In genomic region chr1:56071351-56071750, GRCh38 we compare ENCODE assay signal across 24 cellular contexts.
DNase-seq lines count a peak whose midpoint lies in the region; ATAC-seq, FAIRE-seq and TF ChIP-seq lines count a peak whose summit lies in the region.
"Had no signal": no experiment of that assay in that cellular context is flagged by ENCODE, and none has a peak within 500 bp of the region (broad histone marks: within the 10 kb centered on the region; RNA-seq: fewer than 3 reads in every experiment).

No MANE protein-coding gene starts in this region.

- intact Hi-C loops in ascending aorta (cut with DNase I) = loop anchor here (5.0 to 10.0 kb wide), 5 partner anchors 186 to 644 kb away; no protein-coding TSS in a partner anchor

- H3K27ac ChIP-seq in ascending aorta = peak overlapping the region; percentile 81 to 90
- H3K27ac ChIP-seq: BLaER1 had no signal

- FAIRE-seq in endometrium (lab: Jason Lieb, UNC) = peak; percentile 29
- FAIRE-seq: A204.1, GM12891 had no signal

- no peak overlapping the region for H3K4me3 ChIP-seq in ascending aorta
- H3K4me3 ChIP-seq in H7 (ENCODE audit: insufficient read depth, low read depth, low read length) = no peak overlapping the region
- H3K4me3 ChIP-seq: BLaER1 had no signal

- H3K9me3 ChIP-seq in ascending aorta = no peaks in the 10 kb centered on the region
- H3K9me3 ChIP-seq: BE2C, BLaER1 had no signal

- ATAC-seq in GM18868 (IDR thresholded peaks at IDR 0.05; ENCODE audit: unreplicated experiment) (peak; percentile 61), HG03280 (IDR thresholded peaks at IDR 0.05; ENCODE audit: unreplicated experiment) (no peak)

- no peaks in the 10 kb centered on the region for H3K27me3 ChIP-seq in ascending aorta
- H3K27me3 ChIP-seq in H7 (ENCODE audit: control insufficient read depth, insufficient read depth, low read length) = no peaks in the 10 kb centered on the region
- H3K27me3 ChIP-seq: BE2C, BLaER1 had no signal

- TF ChIP-seq CTCF in ascending aorta (IDR thresholded peaks at IDR 0.05) (no peak), GM10266 (IDR thresholded peaks at IDR 0.05; ENCODE audit: control insufficient read depth, insufficient read depth, low read depth, missing control alignments) (no peak)

- H3K36me3 ChIP-seq in ascending aorta = no peaks in the 10 kb centered on the region
- H3K36me3 ChIP-seq in H7 (replicated peaks; ENCODE audit: control insufficient read depth, insufficient read depth, low read length) = no peaks in the 10 kb centered on the region
- H3K36me3 ChIP-seq: BE2C, BLaER1 had no signal

- peaks cover 10 to 34% of the 10 kb centered on the region in 2 donors for H3K4me1 ChIP-seq in ascending aorta
- H3K4me1 ChIP-seq: BE2C, BLaER1 had no signal

- no peak for DNase-seq in ascending aorta (ENCODE audit: low spot score in 2 of 2)
- no peak for DNase-seq in GM10266 (ENCODE audit: extremely low spot score)
- no peak for DNase-seq in dedifferentiated amniotic fluid mesenchymal stem cell (ENCODE audit: extremely low spot score)
- DNase-seq in H7 = no peak
- DNase-seq: 8988T; ACHN; BE2C; C1 segment of cervical spinal cord; CD4-positive, alpha-beta memory T cell; CD4-positive, CD25-positive, alpha-beta regulatory T cell; CD8-positive, alpha-beta memory T cell; COR-L47; DMS 273 treated with DMSO at 0.1 percent for 48 hours; DMS153; DMS53; DMS79; DND-41; GDM1 had no signal
